In the genomic region with DNA sequence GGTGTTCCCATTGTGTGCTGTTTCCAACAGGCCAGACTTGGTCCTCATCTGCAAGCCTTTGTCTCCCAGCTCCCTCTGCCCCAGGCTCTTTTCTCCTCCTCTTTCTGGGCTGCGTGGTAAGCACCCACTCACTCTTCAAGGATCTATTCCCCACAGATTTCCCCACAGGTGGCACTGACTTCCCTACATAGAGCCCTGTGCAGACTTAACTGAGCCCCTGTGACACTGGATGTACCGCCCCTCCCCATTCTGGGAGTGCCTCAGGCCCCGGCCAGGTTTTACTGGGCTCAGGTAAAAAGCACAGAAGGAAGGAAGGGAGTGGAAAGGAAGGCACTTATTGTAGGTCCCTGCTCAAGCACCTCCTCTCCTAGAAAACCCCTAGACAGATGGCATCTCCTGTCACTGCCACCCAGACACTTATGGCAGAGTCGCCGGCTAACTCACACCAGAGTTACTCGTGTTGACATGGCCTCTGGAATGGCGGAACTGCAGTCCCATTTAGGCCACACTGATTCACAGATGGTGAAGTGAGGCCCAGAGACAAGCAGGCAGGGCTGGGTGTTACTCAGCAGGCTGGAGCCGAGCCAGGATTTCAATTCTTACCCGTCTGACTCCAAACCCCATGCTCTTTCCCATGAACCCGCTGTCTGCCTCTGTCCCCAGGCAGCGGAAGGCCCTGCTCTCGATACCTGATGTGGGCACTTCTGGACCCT, we compare ENCODE assay signal across 13 cellular contexts. TPM values are rescaled to one million over a fixed set of nuclear protein-coding genes. Genes with fewer than 3 reads are reported as not detected.
DNase-seq lines count a peak whose midpoint lies in the region; ATAC-seq and TF ChIP-seq lines count a peak whose summit lies in the region.
"Had no signal": no experiment of that assay in that cellular context is flagged by ENCODE, and none has a peak within 500 bp of the region (broad histone marks: within the 10 kb centered on the region; RNA-seq: fewer than 3 reads in every experiment).

No MANE protein-coding gene starts in this region.

- no peak overlapping the region for H3K4me3 Mint-ChIP-seq in chondrocyte (ENCODE audit: unreplicated experiment)
- no peak overlapping the region for H3K4me3 Mint-ChIP-seq in GM23338

- no peak overlapping the region for H3K4me2 ChIP-seq in GM23338

- H3K9me3 ChIP-seq in upper lobe of right lung = no peaks in the 10 kb centered on the region

- H3K4me3 ChIP-seq in upper lobe of right lung = no peak overlapping the region
- no peak overlapping the region for H3K4me3 ChIP-seq in GM23338
- H3K4me3 ChIP-seq: dorsolateral prefrontal cortex had no signal

- H3K27me3 ChIP-seq in upper lobe of right lung = no peaks in the 10 kb centered on the region
- H3K27me3 ChIP-seq in GM23338 (ENCODE audit: insufficient read depth) = no peaks in the 10 kb centered on the region
- H3K27me3 ChIP-seq: dorsolateral prefrontal cortex had no signal

- no peaks in the 10 kb centered on the region for H3K79me2 ChIP-seq in GM23338 (replicated peaks; ENCODE audit: insufficient read depth)

- H3K4me1 Mint-ChIP-seq in chondrocyte (ENCODE audit: low read depth) = peaks cover 38% of the 10 kb centered on the region
- H3K4me1 Mint-ChIP-seq in GM23338 = peaks cover 8% of the 10 kb centered on the region; the same call in 2 of the 3 replicates

- peaks cover 10% of the 10 kb centered on the region for H3K4me1 ChIP-seq in upper lobe of right lung
- H3K4me1 ChIP-seq in GM23338 (ENCODE audit: insufficient read depth) = no peaks in the 10 kb centered on the region

- H3K36me3 Mint-ChIP-seq in chondrocyte (ENCODE audit: low read depth) (peaks cover 13% of the 10 kb centered on the region), GM23338 (ENCODE audit: low read depth) (peaks cover 6% of the 10 kb centered on the region; the same call in 1 of the 3 replicates)

- H3F3A ChIP-seq in GM23338 (replicated peaks; ENCODE audit: low read depth) = no peaks in the 10 kb centered on the region

- no peak overlapping the region for H3K27ac ChIP-seq in upper lobe of right lung
- no peak overlapping the region for H3K27ac ChIP-seq in GM23338 (ENCODE audit: low read depth)
- H3K27ac ChIP-seq: dorsolateral prefrontal cortex, WERI-Rb-1 had no signal

- ATAC-seq in upper lobe of right lung = no peak
- no peak for ATAC-seq in HG03439 (IDR thresholded peaks at IDR 0.05; ENCODE audit: unreplicated experiment)
- ATAC-seq in GM23338 = no peak; the same call in 1 of the 3 replicates
- ATAC-seq: sciatic nerve had no signal

- peak; percentile 65 for DNase-seq in GM03348 (ENCODE audit: low spot score)
- peak; percentile 24 for DNase-seq in NCI-H1694 (lab: John Stamatoyannopoulos, UW)
- no peak for DNase-seq in chondrocyte (ENCODE audit: low spot score)
- peak; percentile 8 for DNase-seq in myocyte (ENCODE audit: low read depth)
- DNase-seq in upper lobe of right lung = no peak
- no peak for DNase-seq in GM23338 (ENCODE audit: low spot score)
- DNase-seq: Caco-2, NCI-H1436 treated with DMSO at 0.1 percent for 48 hours, RPMI8226, WERI-Rb-1 had no signal

- H3K9me3 Mint-ChIP-seq in chondrocyte (ENCODE audit: low read depth) (peaks cover 24% of the 10 kb centered on the region), GM23338 (peaks cover 12% of the 10 kb centered on the region; the same call in 2 of the 3 replicates)

- H3K27ac Mint-ChIP-seq in chondrocyte (ENCODE audit: unreplicated experiment) (peak overlapping the region; percentile 29), GM23338 (no peak overlapping the region)

- H3K27me3 Mint-ChIP-seq in chondrocyte (ENCODE audit: low read depth) (no peaks in the 10 kb centered on the region), GM23338 (ENCODE audit: insufficient read depth, low read depth, poor library complexity) (peaks cover 11% of the 10 kb centered on the region)

- no peaks in the 10 kb centered on the region for H3K36me3 ChIP-seq in upper lobe of right lung
- H3K36me3 ChIP-seq in GM23338 (ENCODE audit: insufficient read depth) = no peaks in the 10 kb centered on the region
- H3K36me3 ChIP-seq: WERI-Rb-1 had no signal

- H3K9me2 ChIP-seq in GM23338 (ENCODE audit: insufficient read depth) = no peaks in the 10 kb centered on the region

- TF ChIP-seq CTCF in chondrocyte (IDR thresholded peaks at IDR 0.05) (no peak), upper lobe of right lung (IDR thresholded peaks at IDR 0.05) (no peak), GM23338 (conservative IDR thresholded peaks at IDR 0.05; ENCODE audit: low read depth in 2 of 2) (no peak)

- H4K20me1 ChIP-seq in GM23338 (replicated peaks; ENCODE audit: insufficient read depth) = no peaks in the 10 kb centered on the region

- intact Hi-C loops in upper lobe of right lung (cut with DNase I) = no loop called here

- no peak overlapping the region for H2AFZ ChIP-seq in GM23338

TF ChIP-seq in GM23338, 12 proteins besides CTCF, POLR2A, EP300 and RAD21 (continues in another document):
- TF ChIP-seq EZH2 (IDR thresholded peaks at IDR 0.05; ENCODE audit: low read depth, unreplicated experiment) (no peak), NANOG (IDR thresholded peaks at IDR 0.05; ENCODE audit: borderline replicate concordance) (no peak), CREB1 (CRISPR knock-in tag; IDR thresholded peaks at IDR 0.05; ENCODE audit: low read depth) (no peak), STAT1 (IDR thresholded peaks at IDR 0.05; ENCODE audit: unreplicated experiment) (no peak), ZNF331 (CRISPR knock-in tag; IDR thresholded peaks at IDR 0.05; ENCODE audit: low read depth) (no peak), EZH2phosphoT487 (IDR thresholded peaks at IDR 0.05; ENCODE audit: unreplicated experiment) (no peak), JUNB (IDR thresholded peaks at IDR 0.05; ENCODE audit: unreplicated experiment) (no peak), POLR2AphosphoS5 (IDR thresholded peaks at IDR 0.05; ENCODE audit: low read depth) (no peak)
- TF ChIP-seq, protein P1, sequence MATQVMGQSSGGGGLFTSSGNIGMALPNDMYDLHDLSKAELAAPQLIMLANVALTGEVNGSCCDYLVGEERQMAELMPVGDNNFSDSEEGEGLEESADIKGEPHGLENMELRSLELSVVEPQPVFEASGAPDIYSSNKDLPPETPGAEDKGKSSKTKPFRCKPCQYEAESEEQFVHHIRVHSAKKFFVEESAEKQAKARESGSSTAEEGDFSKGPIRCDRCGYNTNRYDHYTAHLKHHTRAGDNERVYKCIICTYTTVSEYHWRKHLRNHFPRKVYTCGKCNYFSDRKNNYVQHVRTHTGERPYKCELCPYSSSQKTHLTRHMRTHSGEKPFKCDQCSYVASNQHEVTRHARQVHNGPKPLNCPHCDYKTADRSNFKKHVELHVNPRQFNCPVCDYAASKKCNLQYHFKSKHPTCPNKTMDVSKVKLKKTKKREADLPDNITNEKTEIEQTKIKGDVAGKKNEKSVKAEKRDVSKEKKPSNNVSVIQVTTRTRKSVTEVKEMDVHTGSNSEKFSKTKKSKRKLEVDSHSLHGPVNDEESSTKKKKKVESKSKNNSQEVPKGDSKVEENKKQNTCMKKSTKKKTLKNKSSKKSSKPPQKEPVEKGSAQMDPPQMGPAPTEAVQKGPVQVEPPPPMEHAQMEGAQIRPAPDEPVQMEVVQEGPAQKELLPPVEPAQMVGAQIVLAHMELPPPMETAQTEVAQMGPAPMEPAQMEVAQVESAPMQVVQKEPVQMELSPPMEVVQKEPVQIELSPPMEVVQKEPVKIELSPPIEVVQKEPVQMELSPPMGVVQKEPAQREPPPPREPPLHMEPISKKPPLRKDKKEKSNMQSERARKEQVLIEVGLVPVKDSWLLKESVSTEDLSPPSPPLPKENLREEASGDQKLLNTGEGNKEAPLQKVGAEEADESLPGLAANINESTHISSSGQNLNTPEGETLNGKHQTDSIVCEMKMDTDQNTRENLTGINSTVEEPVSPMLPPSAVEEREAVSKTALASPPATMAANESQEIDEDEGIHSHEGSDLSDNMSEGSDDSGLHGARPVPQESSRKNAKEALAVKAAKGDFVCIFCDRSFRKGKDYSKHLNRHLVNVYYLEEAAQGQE (IDR thresholded peaks at IDR 0.05; ENCODE audit: unreplicated experiment) = no peak

RNA-seq across cellular contexts. Expression of gene LRRC32, which starts 47.2 kb away (rescaled TPM):
- total RNA-seq in chondrocyte = 113 to 367 TPM (median 367 TPM) in 3 replicates
- total RNA-seq in myocyte = 0.16 and 2.0 TPM in 2 replicates
- polyA plus RNA-seq in myocyte (2012) = 61.0 TPM
- 111 TPM for total RNA-seq in upper lobe of right lung
- 0.42 and 0.89 TPM in 2 replicates for total RNA-seq in GM23338 (2014; rRNA removed; shearing (Covaris generic))
- polyA plus RNA-seq in GM23338 (2016; fragmentation: Nextera tagmentation; extraction: Ambion mirVana) = 0.52 and 0.58 TPM in 2 replicates

Comparison
In these comparisons a context has a peak if more than half of its experiments do, and no peak if none do; other contexts are left out.
1. DNase-seq: peak in GM03348 (single experiment), NCI-H1694 (single experiment) and myocyte (single experiment); none in chondrocyte (single experiment), upper lobe of right lung (single experiment) and GM23338 (single experiment).
2. RNA of gene LRRC32, which starts 47.2 kb away (total RNA-seq): 113 to 367 TPM in chondrocyte and 111 TPM in upper lobe of right lung (single experiment); 0.42 to 0.89 TPM in GM23338 and 0.16 to 2.0 TPM in myocyte; every median in the first group is over 10 times any median in the second.